ENCODE assay signal across 23 cellular contexts in the genomic region with DNA sequence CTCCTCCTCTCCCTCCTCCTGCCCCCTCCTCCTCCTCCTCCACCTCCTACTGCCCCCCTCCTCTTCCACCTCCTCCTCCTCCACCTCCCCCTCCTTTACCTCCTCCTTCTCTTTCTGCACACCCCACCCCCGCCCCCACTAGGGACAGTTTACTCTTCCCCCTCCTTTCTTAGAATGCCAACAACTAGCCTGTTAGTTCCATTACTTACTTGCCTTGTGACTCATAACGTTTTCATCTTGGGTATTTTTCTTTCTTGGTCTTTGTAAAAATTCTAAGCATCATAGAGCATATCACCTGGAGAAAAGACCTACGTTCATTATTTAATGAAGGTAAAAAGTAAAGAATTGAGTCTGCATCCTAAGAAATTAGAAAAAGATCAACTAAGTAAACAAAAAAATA.
DNase-seq lines count a peak whose midpoint lies in the region; ATAC-seq and TF ChIP-seq lines count a peak whose summit lies in the region.
"Had no signal": no experiment of that assay in that cellular context is flagged by ENCODE, and none has a peak within 500 bp of the region (broad histone marks: within the 10 kb centered on the region; RNA-seq: fewer than 3 reads in every experiment).

No MANE protein-coding gene starts in this region.

- H3K4me1 ChIP-seq in GM23338 (ENCODE audit: insufficient read depth): peaks cover 25% of the 10 kb centered on the region
- H3K4me1 ChIP-seq: testis had no signal

- no peak for TF ChIP-seq CTCF in GM23338 (conservative IDR thresholded peaks at IDR 0.05; ENCODE audit: low read depth in 2 of 2)

- ATAC-seq in activated naive CD8-positive, alpha-beta T cell treated with anti-CD3 and anti-CD28 coated beads, Interleukin-2, amount 50 U/mL, for 24 hours: no peak
- ATAC-seq in GM21381 (IDR thresholded peaks at IDR 0.05; ENCODE audit: unreplicated experiment) (no peak), GM23338 (no peak), left cardiac atrium (no peak), GM19324 (IDR thresholded peaks at IDR 0.05; ENCODE audit: low FRiP score, unreplicated experiment) (no peak)

- peak overlapping the region; percentile 6 for H3K27ac Mint-ChIP-seq in activated naive CD8-positive, alpha-beta T cell
- H3K27ac Mint-ChIP-seq in activated naive CD8-positive, alpha-beta T cell treated with anti-CD3 and anti-CD28 coated beads, Interleukin-2, amount 50 U/mL, for 24 hours: no peak overlapping the region
- no peak overlapping the region for H3K27ac Mint-ChIP-seq in GM23338
- H3K27ac Mint-ChIP-seq: activated CD4-positive, alpha-beta T cell treated with anti-CD3 and anti-CD28 coated beads, Interleukin-2, amount 10 ng/mL, durations not matched to agents 7 days and 5 days; activated T-helper 2 cell treated with anti-CD3 and anti-CD28 coated beads, Interferon-gamma antibody, Interleukin-2, Interleukin-4, amounts not matched to agents 10 μg/mL and 5 μg/mL and 100 μg/mL, durations not matched to agents 14 hours and 24 hours and 36 hours; T-helper 1 cell treated with Interleukin-12 subunit alpha and Interleukin-12 subunit beta and Interleukin-4 antibody, amounts not matched to agents 30 μg/mL and 1 μg/mL, for 36 hours had no signal

- H3K27ac ChIP-seq in GM23338 (ENCODE audit: low read depth): no peak overlapping the region
- H3K27ac ChIP-seq: brain microvascular endothelial cell, testis had no signal

- H3K79me2 ChIP-seq in GM23338 (replicated peaks; ENCODE audit: insufficient read depth): peaks cover 86% of the 10 kb centered on the region

- H3K4me3 Mint-ChIP-seq in activated naive CD8-positive, alpha-beta T cell: no peak overlapping the region
- H3K4me3 Mint-ChIP-seq in activated naive CD8-positive, alpha-beta T cell treated with anti-CD3 and anti-CD28 coated beads, Interleukin-2, amount 50 U/mL, for 24 hours: no peak overlapping the region
- H3K4me3 Mint-ChIP-seq in GM23338: no peak overlapping the region; the same call in 2 of the 3 replicates
- H3K4me3 Mint-ChIP-seq: activated CD4-positive, alpha-beta T cell treated with anti-CD3 and anti-CD28 coated beads, Interleukin-2, amount 10 ng/mL, durations not matched to agents 7 days and 5 days; T-helper 1 cell treated with Interleukin-12 subunit alpha and Interleukin-12 subunit beta and Interleukin-4 antibody, amounts not matched to agents 30 μg/mL and 1 μg/mL, for 36 hours had no signal

- H3K4me3 ChIP-seq in GM23338: no peak overlapping the region
- H3K4me3 ChIP-seq: BLaER1, gastrocnemius medialis, testis had no signal

- H3K27me3 Mint-ChIP-seq in activated naive CD8-positive, alpha-beta T cell: no peaks in the 10 kb centered on the region
- peaks cover 3% of the 10 kb centered on the region for H3K27me3 Mint-ChIP-seq in activated naive CD8-positive, alpha-beta T cell treated with anti-CD3 and anti-CD28 coated beads, Interleukin-2, amount 50 U/mL, for 24 hours
- peaks cover 3% of the 10 kb centered on the region for H3K27me3 Mint-ChIP-seq in GM23338 (ENCODE audit: insufficient read depth, low read depth, poor library complexity)

- no peaks in the 10 kb centered on the region for H3K9me2 ChIP-seq in GM23338 (ENCODE audit: insufficient read depth)

- H3K36me3 ChIP-seq in GM23338 (ENCODE audit: insufficient read depth): no peaks in the 10 kb centered on the region
- H3K36me3 ChIP-seq: BLaER1, brain microvascular endothelial cell, gastrocnemius medialis had no signal

- H3K4me2 ChIP-seq in GM23338: no peak overlapping the region

- no peaks in the 10 kb centered on the region for H3K27me3 ChIP-seq in GM23338 (ENCODE audit: insufficient read depth)
- H3K27me3 ChIP-seq: BLaER1, brain microvascular endothelial cell, gastrocnemius medialis, testis had no signal

- H3K9me3 Mint-ChIP-seq in activated naive CD8-positive, alpha-beta T cell (ENCODE audit: low read depth): no peaks in the 10 kb centered on the region
- no peaks in the 10 kb centered on the region for H3K9me3 Mint-ChIP-seq in activated naive CD8-positive, alpha-beta T cell treated with anti-CD3 and anti-CD28 coated beads, Interleukin-2, amount 50 U/mL, for 24 hours
- no peaks in the 10 kb centered on the region for H3K9me3 Mint-ChIP-seq in GM23338
- H3K9me3 Mint-ChIP-seq: activated CD4-positive, alpha-beta T cell treated with anti-CD3 and anti-CD28 coated beads, Interleukin-2, amount 10 ng/mL, durations not matched to agents 7 days and 5 days; activated T-helper 2 cell treated with anti-CD3 and anti-CD28 coated beads, Interferon-gamma antibody, Interleukin-2, Interleukin-4, amounts not matched to agents 10 μg/mL and 5 μg/mL and 100 μg/mL, durations not matched to agents 14 hours and 24 hours and 36 hours; T-helper 1 cell treated with Interleukin-12 subunit alpha and Interleukin-12 subunit beta and Interleukin-4 antibody, amounts not matched to agents 30 μg/mL and 1 μg/mL, for 36 hours had no signal

- no peak overlapping the region for H2AFZ ChIP-seq in GM23338

- H4K20me1 ChIP-seq in GM23338 (replicated peaks; ENCODE audit: insufficient read depth): no peaks in the 10 kb centered on the region; the same call in 1 of the 2 replicates

- DNase-seq in activated naive CD8-positive, alpha-beta T cell treated with anti-CD3 and anti-CD28 coated beads, Interleukin-2, amount 50 U/mL, for 24 hours: no peak
- peak; percentile 21 to 48 for DNase-seq in SW 1271 (lab: John Stamatoyannopoulos, UW)
- DNase-seq in kidney glomerular epithelial cell (lab: John Stamatoyannopoulos, UW): peak; percentile 67
- DNase-seq in GM23338 (ENCODE audit: low spot score): no peak
- DNase-seq in left cardiac atrium: no peak
- DNase-seq: 8988T; activated CD4-positive, alpha-beta T cell treated with anti-CD3 and anti-CD28 coated beads, Interleukin-2, amount 10 ng/mL, durations not matched to agents 7 days and 5 days; brain microvascular endothelial cell; Caco-2; effector memory CD4-positive, alpha-beta T cell; gastrocnemius medialis; kidney; SHP77 treated with DMSO at 0.1 percent for 48 hours; small intestine; stimulated activated CD4-positive, alpha-beta T cell treated with anti-CD3 and anti-CD28 coated beads, Interleukin-2, amount 100 ng/mL, for 24 hours; stimulated activated naive CD4-positive, alpha-beta T cell; testis had no signal

- H3K36me3 Mint-ChIP-seq in activated naive CD8-positive, alpha-beta T cell: no peaks in the 10 kb centered on the region
- no peaks in the 10 kb centered on the region for H3K36me3 Mint-ChIP-seq in activated naive CD8-positive, alpha-beta T cell treated with anti-CD3 and anti-CD28 coated beads, Interleukin-2, amount 50 U/mL, for 24 hours (ENCODE audit: low read depth)
- no peaks in the 10 kb centered on the region for H3K36me3 Mint-ChIP-seq in GM23338 (ENCODE audit: low read depth)

- H3F3A ChIP-seq in GM23338 (replicated peaks; ENCODE audit: low read depth): no peaks in the 10 kb centered on the region

- intact Hi-C loops in left cardiac atrium (cut with DNase I): no loop called here

- peaks cover 17% of the 10 kb centered on the region for H3K4me1 Mint-ChIP-seq in activated naive CD8-positive, alpha-beta T cell (ENCODE audit: low read depth)
- H3K4me1 Mint-ChIP-seq in activated naive CD8-positive, alpha-beta T cell treated with anti-CD3 and anti-CD28 coated beads, Interleukin-2, amount 50 U/mL, for 24 hours: peaks cover 26% of the 10 kb centered on the region
- H3K4me1 Mint-ChIP-seq in GM23338: peaks cover 49% of the 10 kb centered on the region

TF ChIP-seq in GM23338, 12 proteins besides CTCF, POLR2A, EP300 and RAD21:
- TF ChIP-seq ZNF331 (CRISPR knock-in tag; IDR thresholded peaks at IDR 0.05; ENCODE audit: low read depth): no peak
- TF ChIP-seq EZH2phosphoT487 (IDR thresholded peaks at IDR 0.05; ENCODE audit: unreplicated experiment): no peak
- TF ChIP-seq, protein P1, sequence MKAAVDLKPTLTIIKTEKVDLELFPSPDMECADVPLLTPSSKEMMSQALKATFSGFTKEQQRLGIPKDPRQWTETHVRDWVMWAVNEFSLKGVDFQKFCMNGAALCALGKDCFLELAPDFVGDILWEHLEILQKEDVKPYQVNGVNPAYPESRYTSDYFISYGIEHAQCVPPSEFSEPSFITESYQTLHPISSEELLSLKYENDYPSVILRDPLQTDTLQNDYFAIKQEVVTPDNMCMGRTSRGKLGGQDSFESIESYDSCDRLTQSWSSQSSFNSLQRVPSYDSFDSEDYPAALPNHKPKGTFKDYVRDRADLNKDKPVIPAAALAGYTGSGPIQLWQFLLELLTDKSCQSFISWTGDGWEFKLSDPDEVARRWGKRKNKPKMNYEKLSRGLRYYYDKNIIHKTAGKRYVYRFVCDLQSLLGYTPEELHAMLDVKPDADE (IDR thresholded peaks at IDR 0.05): no peak
- TF ChIP-seq NANOG (IDR thresholded peaks at IDR 0.05; ENCODE audit: borderline replicate concordance): no peak
- TF ChIP-seq, protein P2, sequence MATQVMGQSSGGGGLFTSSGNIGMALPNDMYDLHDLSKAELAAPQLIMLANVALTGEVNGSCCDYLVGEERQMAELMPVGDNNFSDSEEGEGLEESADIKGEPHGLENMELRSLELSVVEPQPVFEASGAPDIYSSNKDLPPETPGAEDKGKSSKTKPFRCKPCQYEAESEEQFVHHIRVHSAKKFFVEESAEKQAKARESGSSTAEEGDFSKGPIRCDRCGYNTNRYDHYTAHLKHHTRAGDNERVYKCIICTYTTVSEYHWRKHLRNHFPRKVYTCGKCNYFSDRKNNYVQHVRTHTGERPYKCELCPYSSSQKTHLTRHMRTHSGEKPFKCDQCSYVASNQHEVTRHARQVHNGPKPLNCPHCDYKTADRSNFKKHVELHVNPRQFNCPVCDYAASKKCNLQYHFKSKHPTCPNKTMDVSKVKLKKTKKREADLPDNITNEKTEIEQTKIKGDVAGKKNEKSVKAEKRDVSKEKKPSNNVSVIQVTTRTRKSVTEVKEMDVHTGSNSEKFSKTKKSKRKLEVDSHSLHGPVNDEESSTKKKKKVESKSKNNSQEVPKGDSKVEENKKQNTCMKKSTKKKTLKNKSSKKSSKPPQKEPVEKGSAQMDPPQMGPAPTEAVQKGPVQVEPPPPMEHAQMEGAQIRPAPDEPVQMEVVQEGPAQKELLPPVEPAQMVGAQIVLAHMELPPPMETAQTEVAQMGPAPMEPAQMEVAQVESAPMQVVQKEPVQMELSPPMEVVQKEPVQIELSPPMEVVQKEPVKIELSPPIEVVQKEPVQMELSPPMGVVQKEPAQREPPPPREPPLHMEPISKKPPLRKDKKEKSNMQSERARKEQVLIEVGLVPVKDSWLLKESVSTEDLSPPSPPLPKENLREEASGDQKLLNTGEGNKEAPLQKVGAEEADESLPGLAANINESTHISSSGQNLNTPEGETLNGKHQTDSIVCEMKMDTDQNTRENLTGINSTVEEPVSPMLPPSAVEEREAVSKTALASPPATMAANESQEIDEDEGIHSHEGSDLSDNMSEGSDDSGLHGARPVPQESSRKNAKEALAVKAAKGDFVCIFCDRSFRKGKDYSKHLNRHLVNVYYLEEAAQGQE (IDR thresholded peaks at IDR 0.05; ENCODE audit: unreplicated experiment): no peak
- no peak for TF ChIP-seq STAT1 (IDR thresholded peaks at IDR 0.05; ENCODE audit: unreplicated experiment)
- TF ChIP-seq POLR2AphosphoS5 (IDR thresholded peaks at IDR 0.05; ENCODE audit: low read depth): no peak

Comparison
In these comparisons a context has a peak if more than half of its experiments do, and no peak if none do; other contexts are left out.
1. DNase-seq: peak in SW 1271 (2 of 2) and kidney glomerular epithelial cell (single experiment); none in activated naive CD8-positive, alpha-beta T cell treated with anti-CD3 and anti-CD28 coated beads, Interleukin-2, amount 50 U/mL, for 24 hours (single experiment), GM23338 (single experiment) and left cardiac atrium (single experiment).